23 cellular contexts compared by ENCODE assay signal in genomic region chr1:229989591-229990248, GRCh38.
DNase-seq lines count a peak whose midpoint lies in the region; ATAC-seq and TF ChIP-seq lines count a peak whose summit lies in the region.
"Had no signal": no experiment of that assay in that cellular context is flagged by ENCODE, and none has a peak within 500 bp of the region (broad histone marks: within the 10 kb centered on the region; RNA-seq: fewer than 3 reads in every experiment).

No MANE protein-coding gene starts in this region.

- peak; percentile 57 for ATAC-seq in stimulated activated naive CD8-positive, alpha-beta T cell treated with anti-CD3 and anti-CD28 coated beads, Interleukin-15, Interleukin-2, amounts not matched to agents 100 U/mL and 50 U/mL, for 24 hours
- ATAC-seq in stimulated activated naive CD8-positive, alpha-beta T cell treated with anti-CD3 and anti-CD28 coated beads, Interleukin-15, amount 100 ng/mL, for 72 hours: no peak
- ATAC-seq in HG02759 (IDR thresholded peaks at IDR 0.05; ENCODE audit: unreplicated experiment) (no peak), T-cell (replicated peaks in 1 of 4) (no peak)
- ATAC-seq: Panc1 had no signal

- H3K9me3 Mint-ChIP-seq in stimulated activated naive CD8-positive, alpha-beta T cell treated with anti-CD3 and anti-CD28 coated beads, Interleukin-15, amount 100 ng/mL, for 72 hours: no peaks in the 10 kb centered on the region
- no peaks in the 10 kb centered on the region for H3K9me3 Mint-ChIP-seq in T-cell
- H3K9me3 Mint-ChIP-seq: CD14-positive monocyte had no signal

- peak overlapping the region; percentile 68 for H3K27ac ChIP-seq in VCaP
- H3K27ac ChIP-seq: RWPE1 had no signal

- no peak overlapping the region for H3K27ac Mint-ChIP-seq in stimulated activated naive CD8-positive, alpha-beta T cell treated with anti-CD3 and anti-CD28 coated beads, Interleukin-15, amount 100 ng/mL, for 72 hours
- no peak overlapping the region for H3K27ac Mint-ChIP-seq in T-cell
- H3K27ac Mint-ChIP-seq: B cell, CD14-positive monocyte had no signal

- CTCF ChIA-PET in T-cell (lab: Charles Lee): no interaction called here

- no peaks in the 10 kb centered on the region for H3K4me1 Mint-ChIP-seq in stimulated activated naive CD8-positive, alpha-beta T cell treated with anti-CD3 and anti-CD28 coated beads, Interleukin-15, amount 100 ng/mL, for 72 hours
- peaks cover 0 to 7% (median 0%) of the 10 kb centered on the region in 3 donors for H3K4me1 Mint-ChIP-seq in T-cell

- DNase-seq in stimulated activated naive CD8-positive, alpha-beta T cell treated with anti-CD3 and anti-CD28 coated beads, Interleukin-15, Interleukin-2, amounts not matched to agents 100 U/mL and 50 U/mL, for 24 hours: no peak
- DNase-seq in stimulated activated naive CD8-positive, alpha-beta T cell treated with anti-CD3 and anti-CD28 coated beads, Interleukin-15, amount 100 ng/mL, for 72 hours: no peak
- DNase-seq in midbrain (lab: John Stamatoyannopoulos, UW) (peak; percentile 15), NCI-H187 (lab: John Stamatoyannopoulos, UW) (no peak), T-cell (no peak)
- DNase-seq: DMS153; DND-41; Kasumi-1; NCI-H1092 treated with DMSO at 0.1 percent for 48 hours; NCI-H1436; NCI-H187 treated with DMSO at 0.1 percent for 48 hours; NCI-H2107; NCI-H446 treated with DMSO at 0.1 percent for 48 hours; NCI-H526; NCI-H82; NK-92 treated with Interleukin-12 subunit alpha and Interleukin-12 subunit beta, amount 100 ng/mL, for 24 hours; SHP77 had no signal

- peaks cover 19% of the 10 kb centered on the region for H3K27me3 Mint-ChIP-seq in stimulated activated naive CD8-positive, alpha-beta T cell treated with anti-CD3 and anti-CD28 coated beads, Interleukin-15, amount 100 ng/mL, for 72 hours
- H3K27me3 Mint-ChIP-seq in T-cell: peaks cover 0 to 1% of the 10 kb centered on the region in 2 donors

- no peak overlapping the region for H3K4me3 Mint-ChIP-seq in stimulated activated naive CD8-positive, alpha-beta T cell treated with anti-CD3 and anti-CD28 coated beads, Interleukin-15, amount 100 ng/mL, for 72 hours
- no peak overlapping the region for H3K4me3 Mint-ChIP-seq in T-cell
- H3K4me3 Mint-ChIP-seq: B cell, CD14-positive monocyte had no signal

- no peaks in the 10 kb centered on the region for H3K36me3 Mint-ChIP-seq in T-cell
- H3K36me3 Mint-ChIP-seq: CD14-positive monocyte had no signal

- POLR2A ChIA-PET in T-cell (lab: Charles Lee): no interaction called here

- TF ChIP-seq CTCF in VCaP (conservative IDR thresholded peaks at IDR 0.05): no peak
